In the genomic region with DNA sequence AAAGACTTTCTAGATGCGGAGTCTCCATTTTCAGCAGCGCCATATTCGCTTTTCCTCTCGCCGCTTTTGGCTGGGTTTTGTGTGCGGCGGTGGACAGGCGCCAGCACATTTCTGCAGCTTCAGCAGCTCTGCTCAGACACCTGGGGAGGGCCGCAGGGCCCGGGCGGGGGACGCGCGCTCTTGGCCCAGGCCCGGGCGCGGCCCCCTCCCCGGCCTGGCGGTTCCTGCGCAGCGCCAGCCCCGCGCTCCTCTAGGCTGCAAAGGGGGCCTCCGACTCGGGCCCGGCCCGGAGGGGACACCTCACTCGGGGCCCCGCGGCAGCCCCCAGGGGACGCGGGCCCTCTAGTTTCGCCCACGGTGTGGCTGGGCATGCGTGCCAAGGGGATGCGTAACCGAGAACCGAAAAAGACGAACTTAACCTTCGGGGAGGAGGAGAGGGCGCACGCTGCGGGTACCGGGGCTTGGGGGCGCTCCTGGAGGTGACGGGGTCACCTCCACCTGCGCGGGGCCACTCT, we compare ENCODE assay signal across 1 cellular context.
TF ChIP-seq lines count a peak whose summit lies in the region.

No MANE protein-coding gene starts in this region.

TF ChIP-seq in GM12878, 131 proteins besides CTCF, POLR2A, EP300 and RAD21 (continued from another document and continues in another):
- TF ChIP-seq NKRF (conservative IDR thresholded peaks at IDR 0.05) (no peak), MTA2 (IDR thresholded peaks at IDR 0.05; ENCODE audit: low read depth) (no peak), IRF4 (IDR thresholded peaks at IDR 0.05; ENCODE audit: low read depth, low read length) (0 out of 2 replicates have a peak, but pooled peaks have one; percentile 48), KDM1A (IDR thresholded peaks at IDR 0.05; ENCODE audit: borderline replicate concordance) (no peak), TBL1XR1 (IDR thresholded peaks at IDR 0.05; ENCODE audit: low read depth, low read length) (no peak), REST (IDR thresholded peaks at IDR 0.05; ENCODE audit: low read depth, low read length) (no peak), RAD51 (IDR thresholded peaks at IDR 0.05) (no peak), DPF2 (IDR thresholded peaks at IDR 0.05) (peak; percentile 64; the same call in 1 of the 2 replicates), HDAC2 (IDR thresholded peaks at IDR 0.05) (no peak), FOXK2 (IDR thresholded peaks at IDR 0.05) (no peak), ZBED1 (IDR thresholded peaks at IDR 0.05; ENCODE audit: borderline replicate concordance) (0 out of 2 replicates have a peak, but pooled peaks have one; percentile 13), STAT3 (IDR thresholded peaks at IDR 0.05; ENCODE audit: low read depth, low read length) (no peak), SPI1 (IDR thresholded peaks at IDR 0.05; ENCODE audit: borderline replicate concordance, insufficient read depth, low read depth, low read length) (no peak; the same call in 1 of the 2 replicates), CBFB (IDR thresholded peaks at IDR 0.05; ENCODE audit: low read depth) (no peak), TCF7 (IDR thresholded peaks at IDR 0.05; ENCODE audit: borderline replicate concordance) (no peak), SIN3A (IDR thresholded peaks at IDR 0.05; ENCODE audit: low read depth, low read length) (no peak), GATAD2B (conservative IDR thresholded peaks at IDR 0.05; ENCODE audit: low read depth) (peak; percentile 71; the same call in 1 of the 2 replicates), HSF1 (IDR thresholded peaks at IDR 0.05; ENCODE audit: low read depth, low read length) (no peak), CHD4 (IDR thresholded peaks at IDR 0.05) (no peak; the same call in 1 of the 2 replicates), MYC (IDR thresholded peaks at IDR 0.05; ENCODE audit: insufficient read depth, insufficient read length, insufficient replicate concordance, low read length, severe bottlenecking) (no peak), SMARCA5 (IDR thresholded peaks at IDR 0.05) (peak; percentile 33; the same call in 1 of the 2 replicates), BCL11A (IDR thresholded peaks at IDR 0.05; ENCODE audit: low read depth, low read length) (peak; percentile 58; the same call in 1 of the 2 replicates), E2F8 (IDR thresholded peaks at IDR 0.05; ENCODE audit: low read depth, partially characterized antibody) (no peak), SREBF2 (IDR thresholded peaks at IDR 0.05; ENCODE audit: low read length) (no peak), NFXL1 (IDR thresholded peaks at IDR 0.05; ENCODE audit: borderline replicate concordance) (no peak), ZNF217 (IDR thresholded peaks at IDR 0.05) (no peak), BHLHE40 (IDR thresholded peaks at IDR 0.05; ENCODE audit: borderline replicate concordance in 1 of 2, low read depth in 2 of 2, low read length in 1 of 2) (peak; percentile 40 to 47; a peak in 2 of 4 replicates), EED (IDR thresholded peaks at IDR 0.05; ENCODE audit: low read depth) (0 out of 2 replicates have a peak, but pooled peaks have one; percentile 8), STAT1 (conservative IDR thresholded peaks at IDR 0.05) (no peak), SMAD1 (IDR thresholded peaks at IDR 0.05; ENCODE audit: low read depth, partially characterized antibody) (no peak), BACH1 (IDR thresholded peaks at IDR 0.05; ENCODE audit: borderline replicate concordance) (no peak), POU2F2 (IDR thresholded peaks at IDR 0.05; ENCODE audit: borderline replicate concordance, low read depth, low read length) (no peak), BMI1 (IDR thresholded peaks at IDR 0.05; ENCODE audit: borderline replicate concordance) (no peak), ZNF274 (IDR thresholded peaks at IDR 0.05; ENCODE audit: insufficient read depth, insufficient read length) (no peak), YY1 (IDR thresholded peaks at IDR 0.05; ENCODE audit: low read depth, low read length) (peak; percentile 87), CREM (IDR thresholded peaks at IDR 0.05; ENCODE audit: low read depth) (peak; percentile 66), ETV6 (conservative IDR thresholded peaks at IDR 0.05 in 1 of 2, IDR thresholded peaks at IDR 0.05 in 1 of 2; ENCODE audit: borderline replicate concordance in 1 of 2, low read depth in 1 of 2) (0 out of 4 replicates have a peak, but pooled peaks of 1 of the 2 experiments have one; percentile 13), MTA3 (IDR thresholded peaks at IDR 0.05; ENCODE audit: borderline replicate concordance, low read length) (0 out of 2 replicates have a peak, but pooled peaks have one; percentile 70), ZSCAN29 (IDR thresholded peaks at IDR 0.05) (no peak), IKZF1 (conservative IDR thresholded peaks at IDR 0.05) (0 out of 2 replicates have a peak, but pooled peaks have one; percentile 39), EGR1 (IDR thresholded peaks at IDR 0.05; ENCODE audit: borderline replicate concordance in 1 of 2, low read depth in 2 of 2, low read length in 2 of 2) (peak in 1 of 2 experiments; percentile 22; a peak in 1 of 3 replicates), MLLT1 (IDR thresholded peaks at IDR 0.05) (no peak), NR2F1 (conservative IDR thresholded peaks at IDR 0.05) (peak; percentile 87), HDGF (IDR thresholded peaks at IDR 0.05) (no peak), TCF12 (IDR thresholded peaks at IDR 0.05; ENCODE audit: low read depth, low read length) (0 out of 2 replicates have a peak, but pooled peaks have one; percentile 6), RUNX3 (IDR thresholded peaks at IDR 0.05; ENCODE audit: low read length) (peak; percentile 54), MEF2A (IDR thresholded peaks at IDR 0.05; ENCODE audit: insufficient read depth, low read depth, low read length) (0 out of 2 replicates have a peak, but pooled peaks have one; percentile 21)
- TF ChIP-seq, protein P1, sequence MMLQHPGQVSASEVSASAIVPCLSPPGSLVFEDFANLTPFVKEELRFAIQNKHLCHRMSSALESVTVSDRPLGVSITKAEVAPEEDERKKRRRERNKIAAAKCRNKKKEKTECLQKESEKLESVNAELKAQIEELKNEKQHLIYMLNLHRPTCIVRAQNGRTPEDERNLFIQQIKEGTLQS (IDR thresholded peaks at IDR 0.05; ENCODE audit: borderline replicate concordance, extremely low read depth, low read depth, low read length), result no peak
- TF ChIP-seq, protein P2, sequence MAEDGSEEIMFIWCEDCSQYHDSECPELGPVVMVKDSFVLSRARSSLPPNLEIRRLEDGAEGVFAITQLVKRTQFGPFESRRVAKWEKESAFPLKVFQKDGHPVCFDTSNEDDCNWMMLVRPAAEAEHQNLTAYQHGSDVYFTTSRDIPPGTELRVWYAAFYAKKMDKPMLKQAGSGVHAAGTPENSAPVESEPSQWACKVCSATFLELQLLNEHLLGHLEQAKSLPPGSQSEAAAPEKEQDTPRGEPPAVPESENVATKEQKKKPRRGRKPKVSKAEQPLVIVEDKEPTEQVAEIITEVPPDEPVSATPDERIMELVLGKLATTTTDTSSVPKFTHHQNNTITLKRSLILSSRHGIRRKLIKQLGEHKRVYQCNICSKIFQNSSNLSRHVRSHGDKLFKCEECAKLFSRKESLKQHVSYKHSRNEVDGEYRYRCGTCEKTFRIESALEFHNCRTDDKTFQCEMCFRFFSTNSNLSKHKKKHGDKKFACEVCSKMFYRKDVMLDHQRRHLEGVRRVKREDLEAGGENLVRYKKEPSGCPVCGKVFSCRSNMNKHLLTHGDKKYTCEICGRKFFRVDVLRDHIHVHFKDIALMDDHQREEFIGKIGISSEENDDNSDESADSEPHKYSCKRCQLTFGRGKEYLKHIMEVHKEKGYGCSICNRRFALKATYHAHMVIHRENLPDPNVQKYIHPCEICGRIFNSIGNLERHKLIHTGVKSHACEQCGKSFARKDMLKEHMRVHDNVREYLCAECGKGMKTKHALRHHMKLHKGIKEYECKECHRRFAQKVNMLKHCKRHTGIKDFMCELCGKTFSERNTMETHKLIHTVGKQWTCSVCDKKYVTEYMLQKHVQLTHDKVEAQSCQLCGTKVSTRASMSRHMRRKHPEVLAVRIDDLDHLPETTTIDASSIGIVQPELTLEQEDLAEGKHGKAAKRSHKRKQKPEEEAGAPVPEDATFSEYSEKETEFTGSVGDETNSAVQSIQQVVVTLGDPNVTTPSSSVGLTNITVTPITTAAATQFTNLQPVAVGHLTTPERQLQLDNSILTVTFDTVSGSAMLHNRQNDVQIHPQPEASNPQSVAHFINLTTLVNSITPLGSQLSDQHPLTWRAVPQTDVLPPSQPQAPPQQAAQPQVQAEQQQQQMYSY (CRISPR knock-in tag; IDR thresholded peaks at IDR 0.05), result no peak
